In genomic region chr13:68176486-68176885, GRCh38 we compare ENCODE assay signal across 13 cellular contexts.
DNase-seq lines count a peak whose midpoint lies in the region; ATAC-seq and TF ChIP-seq lines count a peak whose summit lies in the region.
"Had no signal": no experiment of that assay in that cellular context is flagged by ENCODE, and none has a peak within 500 bp of the region (broad histone marks: within the 10 kb centered on the region; RNA-seq: fewer than 3 reads in every experiment).

No MANE protein-coding gene starts in this region.

- no peaks in the 10 kb centered on the region for H3K36me3 Mint-ChIP-seq in chondrocyte (ENCODE audit: low read depth)

- TF ChIP-seq CTCF in chondrocyte (IDR thresholded peaks at IDR 0.05) (no peak), tibial artery (IDR thresholded peaks at IDR 0.05) (no peak)

- no peak overlapping the region for H3K4me3 Mint-ChIP-seq in chondrocyte (ENCODE audit: unreplicated experiment)

- H3K4me1 ChIP-seq in tibial artery, result no peaks in the 10 kb centered on the region
- H3K4me1 ChIP-seq: Peyer's patch had no signal

- H3K4me3 ChIP-seq in tibial artery, result no peak overlapping the region
- H3K4me3 ChIP-seq: Peyer's patch had no signal

- H3K27ac Mint-ChIP-seq in chondrocyte (ENCODE audit: unreplicated experiment), result peak overlapping the region; percentile 25

- no peaks in the 10 kb centered on the region for H3K27me3 Mint-ChIP-seq in chondrocyte (ENCODE audit: low read depth)

- no peak overlapping the region for H3K27ac ChIP-seq in tibial artery
- H3K27ac ChIP-seq: Peyer's patch had no signal

- H3K27me3 ChIP-seq in tibial artery, result no peaks in the 10 kb centered on the region
- H3K27me3 ChIP-seq: Peyer's patch had no signal

- intact Hi-C loops in tibial artery (cut with DNase I; ENCODE audit: low total_unique reads), result no loop called here

- H3K9me3 ChIP-seq in tibial artery, result no peaks in the 10 kb centered on the region
- H3K9me3 ChIP-seq: Peyer's patch had no signal

- H3K9me3 Mint-ChIP-seq in chondrocyte (ENCODE audit: low read depth), result peaks cover 4% of the 10 kb centered on the region

- H3K4me1 Mint-ChIP-seq in chondrocyte (ENCODE audit: low read depth), result peaks cover 19% of the 10 kb centered on the region

- peak; percentile 71 for DNase-seq in A172 (ENCODE audit: low spot score)
- DNase-seq in M059J (ENCODE audit: low read depth), result peak; percentile 5
- no peak for DNase-seq in chondrocyte (ENCODE audit: low spot score)
- DNase-seq in kidney glomerular epithelial cell (lab: John Stamatoyannopoulos, UW), result peak; percentile 87
- DNase-seq in GF-D8 (lab: John Stamatoyannopoulos, UW), result no peak
- DNase-seq in NCI-H345 (lab: John Stamatoyannopoulos, UW), result no peak
- DNase-seq in tibial artery, result no peak
- DNase-seq: DMS153; NCI-H510A; Peyer's patch; stimulated activated CD4-positive, alpha-beta T cell treated with anti-CD3 and anti-CD28 coated beads, Interleukin-15, amount 100 ng/mL, for 24 hours; trophoblast cell had no signal

- H3K36me3 ChIP-seq in tibial artery, result no peaks in the 10 kb centered on the region
- H3K36me3 ChIP-seq: Peyer's patch had no signal

- no peak for ATAC-seq in GM19023 (IDR thresholded peaks at IDR 0.05; ENCODE audit: unreplicated experiment)

Comparison
In these comparisons a context has a peak if more than half of its experiments do, and no peak if none do; other contexts are left out.
1. DNase-seq: peak in A172 (single experiment), M059J (single experiment) and kidney glomerular epithelial cell (single experiment); none in chondrocyte (single experiment), GF-D8 (single experiment), NCI-H345 (single experiment) and tibial artery (0 of 2).